ENCODE assay signal across 21 cellular contexts in the genomic region with DNA sequence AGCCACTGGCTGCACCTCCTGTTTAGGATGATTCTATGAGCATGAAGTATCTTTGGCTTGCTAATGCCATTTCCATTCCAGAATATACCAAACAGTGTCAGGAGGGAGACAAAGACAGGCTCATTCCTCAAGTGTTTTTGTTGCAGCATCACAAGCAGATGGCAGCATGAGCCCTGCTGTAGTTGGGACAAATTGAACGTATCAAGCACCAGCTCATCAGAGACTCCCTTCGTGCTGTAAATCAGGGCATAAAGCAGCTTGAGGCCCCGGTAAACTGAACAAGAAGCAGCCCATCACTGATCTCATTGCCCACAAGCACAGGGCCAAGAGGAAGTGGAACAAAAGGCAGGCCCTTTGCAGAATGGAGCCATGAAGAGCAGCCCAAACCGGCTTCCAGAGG. TPM values are rescaled to one million over a fixed set of nuclear protein-coding genes. Genes with fewer than 3 reads are reported as not detected.
DNase-seq lines count a peak whose midpoint lies in the region; ATAC-seq and TF ChIP-seq lines count a peak whose summit lies in the region.
"Had no signal": no experiment of that assay in that cellular context is flagged by ENCODE, and none has a peak within 500 bp of the region (broad histone marks: within the 10 kb centered on the region; RNA-seq: fewer than 3 reads in every experiment).

No MANE protein-coding gene starts in this region.

- no peak overlapping the region for H3K27ac ChIP-seq in left lung
- H3K27ac ChIP-seq: A549, pancreas, Peyer's patch, vagina had no signal

- H3K9me3 ChIP-seq in left lung: no peaks in the 10 kb centered on the region
- H3K9me3 ChIP-seq: pancreas, Peyer's patch, vagina had no signal

- H3K27ac Mint-ChIP-seq in HFFc6 (no peak overlapping the region), natural killer cell (no peak overlapping the region)
- H3K27ac Mint-ChIP-seq: activated CD4-positive, alpha-beta memory T cell treated with anti-CD3 and anti-CD28 coated beads, Interleukin-2, amount 10 ng/mL, durations not matched to agents 7 days and 5 days; activated naive CD4-positive, alpha-beta T cell treated with anti-CD3 and anti-CD28 coated beads, Interleukin-2, amount 50 U/mL, for 24 hours; CD8-positive, alpha-beta T cell had no signal

- H3K36me3 ChIP-seq in left lung: no peaks in the 10 kb centered on the region
- H3K36me3 ChIP-seq: pancreas, Peyer's patch, vagina had no signal

- no peak overlapping the region for H3K4me3 ChIP-seq in choroid plexus epithelial cell (ENCODE audit: low read depth, low read length)
- no peak overlapping the region for H3K4me3 ChIP-seq in left lung
- H3K4me3 ChIP-seq: A549, pancreas, Peyer's patch, vagina had no signal

- no peaks in the 10 kb centered on the region for H3K9me3 Mint-ChIP-seq in HFFc6
- H3K9me3 Mint-ChIP-seq in natural killer cell: no peaks in the 10 kb centered on the region
- H3K9me3 Mint-ChIP-seq: activated CD4-positive, alpha-beta memory T cell treated with anti-CD3 and anti-CD28 coated beads, Interleukin-2, amount 10 ng/mL, durations not matched to agents 7 days and 5 days; activated naive CD4-positive, alpha-beta T cell treated with anti-CD3 and anti-CD28 coated beads, Interleukin-2, amount 50 U/mL, for 24 hours; activated T-cell treated with anti-CD3 and anti-CD28 coated beads, Interleukin-2, amount 50 U/mL, for 4 hours; CD8-positive, alpha-beta T cell had no signal

- intact Hi-C loops in left lung (cut with DNase I): no loop called here
- intact Hi-C loops in natural killer cell (cut with micrococcal nuclease): no loop called here

- H3K4me1 Mint-ChIP-seq in HFFc6 (ENCODE audit: low read depth): peaks cover 27% of the 10 kb centered on the region
- no peaks in the 10 kb centered on the region for H3K4me1 Mint-ChIP-seq in natural killer cell
- H3K4me1 Mint-ChIP-seq: activated naive CD4-positive, alpha-beta T cell treated with anti-CD3 and anti-CD28 coated beads, Interleukin-2, amount 50 U/mL, for 24 hours had no signal

- no peaks in the 10 kb centered on the region for H3K27me3 Mint-ChIP-seq in HFFc6 (ENCODE audit: insufficient read depth)
- peaks cover 7 to 13% of the 10 kb centered on the region in 2 donors for H3K27me3 Mint-ChIP-seq in natural killer cell (ENCODE audit: low read depth in 2 of 2)
- H3K27me3 Mint-ChIP-seq: activated CD4-positive, alpha-beta memory T cell treated with anti-CD3 and anti-CD28 coated beads, Interleukin-2, amount 10 ng/mL, durations not matched to agents 7 days and 5 days; activated naive CD4-positive, alpha-beta T cell treated with anti-CD3 and anti-CD28 coated beads, Interleukin-2, amount 50 U/mL, for 24 hours had no signal

- TF ChIP-seq CTCF in HFFc6 (IDR thresholded peaks at IDR 0.05) (no peak), choroid plexus epithelial cell (conservative IDR thresholded peaks at IDR 0.05; ENCODE audit: low read depth, low read length) (peak; percentile 7), left lung (IDR thresholded peaks at IDR 0.05) (no peak), natural killer cell (IDR thresholded peaks at IDR 0.05) (no peak)

- ATAC-seq in left lung (peak; percentile 57), natural killer cell (no peak), HG03354 (IDR thresholded peaks at IDR 0.05; ENCODE audit: poor library complexity, severe bottlenecking, unreplicated experiment) (no peak), GM19328 (IDR thresholded peaks at IDR 0.05; ENCODE audit: unreplicated experiment) (no peak)
- ATAC-seq: A549; activated T-cell treated with anti-CD3 and anti-CD28 coated beads, Interleukin-2, amount 50 U/mL, for 4 hours; CD8-positive, alpha-beta T cell; left lobe of liver; pancreas had no signal

- H3K4me3 Mint-ChIP-seq in HFFc6 (no peak overlapping the region), natural killer cell (no peak overlapping the region)
- H3K4me3 Mint-ChIP-seq: activated CD4-positive, alpha-beta memory T cell treated with anti-CD3 and anti-CD28 coated beads, Interleukin-2, amount 10 ng/mL, durations not matched to agents 7 days and 5 days; activated naive CD4-positive, alpha-beta T cell treated with anti-CD3 and anti-CD28 coated beads, Interleukin-2, amount 50 U/mL, for 24 hours; activated T-cell treated with anti-CD3 and anti-CD28 coated beads, Interleukin-2, amount 50 U/mL, for 4 hours; CD8-positive, alpha-beta T cell had no signal

- peak; percentile 59 for DNase-seq in AG08395 (ENCODE audit: low spot score)
- DNase-seq in HFFc6: peak; percentile 27
- no peak for DNase-seq in choroid plexus epithelial cell (ENCODE audit: low read depth)
- no peak for DNase-seq in left lung
- DNase-seq in natural killer cell: no peak
- no peak for DNase-seq in NCI-H2227 treated with DMSO at 0.1 percent for 48 hours (lab: John Stamatoyannopoulos, UW)
- DNase-seq: activated CD4-positive, alpha-beta memory T cell treated with anti-CD3 and anti-CD28 coated beads, Interleukin-2, amount 10 ng/mL, durations not matched to agents 7 days and 5 days; activated T-cell treated with anti-CD3 and anti-CD28 coated beads, Interleukin-2, amount 50 U/mL, for 4 hours; CD8-positive, alpha-beta T cell; erythroblast; NCI-H2081 treated with DMSO at 0.1 percent for 48 hours; NCI-H82; pancreas; Peyer's patch; stimulated activated CD4-positive, alpha-beta T cell treated with anti-CD3 and anti-CD28 coated beads, Interleukin-2, amount 100 ng/mL, for 48 hours had no signal

- no peaks in the 10 kb centered on the region for H3K4me1 ChIP-seq in left lung
- H3K4me1 ChIP-seq: A549, pancreas, Peyer's patch, vagina had no signal

- H3K36me3 Mint-ChIP-seq in HFFc6 (ENCODE audit: low read depth): no peaks in the 10 kb centered on the region
- no peaks in the 10 kb centered on the region for H3K36me3 Mint-ChIP-seq in natural killer cell
- H3K36me3 Mint-ChIP-seq: activated naive CD4-positive, alpha-beta T cell treated with anti-CD3 and anti-CD28 coated beads, Interleukin-2, amount 50 U/mL, for 24 hours; CD8-positive, alpha-beta T cell had no signal

- no peaks in the 10 kb centered on the region for H3K27me3 ChIP-seq in left lung
- H3K27me3 ChIP-seq: pancreas, Peyer's patch, vagina had no signal

RNA-seq across cellular contexts. Expression of gene HS3ST3A1, which starts 45.8 kb away (rescaled TPM):
- total RNA-seq in HFFc6 (2021; fragmentation: NEBNext Ultra II Directional; extraction: Animal tissue kit (Norgen Biotek cat#: 25700)): 10 to 100 TPM; 29.4 to 45.8 (median 36.5) TPM
- 1 to 10 TPM; 2.7 to 4.7 TPM for total RNA-seq in left lung
- 1 to 10 TPM in 2 of 3 donors, not detected in 1; 1.6 to 2.5 TPM for total RNA-seq in natural killer cell
- total RNA-seq: CD8-positive, alpha-beta T cell had no signal

Comparison
In these comparisons a context has a peak if more than half of its experiments do, and no peak if none do; other contexts are left out.
1. DNase-seq: peak in AG08395 (single experiment) and HFFc6 (single experiment); none in choroid plexus epithelial cell (single experiment), left lung (0 of 2), natural killer cell (single experiment) and NCI-H2227 treated with DMSO at 0.1 percent for 48 hours (single experiment).
2. RNA of gene HS3ST3A1, which starts 45.8 kb away (total RNA-seq): 29.4 to 45.8 TPM in HFFc6; 2.7 to 4.7 TPM in left lung and 1.6 to 2.5 TPM in natural killer cell; every median in the first group is over 4 times any median in the second.